11 cellular contexts compared by ENCODE assay signal in genomic region chr6:43386492-43386891, GRCh38. TPM values are rescaled to one million over a fixed set of nuclear protein-coding genes. Genes with fewer than 3 reads are reported as not detected.
DNase-seq lines count a peak whose midpoint lies in the region; ATAC-seq and TF ChIP-seq lines count a peak whose summit lies in the region.
"Had no signal": no experiment of that assay in that cellular context is flagged by ENCODE, and none has a peak within 500 bp of the region (broad histone marks: within the 10 kb centered on the region; RNA-seq: fewer than 3 reads in every experiment).

No MANE protein-coding gene starts in this region.

- in situ Hi-C loops in gastrocnemius medialis (cut with MboI; ENCODE audit: low sequenced_read_pairs in 4 of 4): no loop called here

- no peaks in the 10 kb centered on the region for H3K36me3 ChIP-seq in gastrocnemius medialis
- H3K36me3 ChIP-seq: BLaER1 treated with 17β-estradiol and CSF1 and Interleukin-3, amounts not matched to agents 10 nM and 100 nM had no signal

- H3K27ac ChIP-seq in gastrocnemius medialis: no peak overlapping the region
- H3K27ac ChIP-seq: BLaER1 treated with 17β-estradiol and CSF1 and Interleukin-3, amounts not matched to agents 10 nM and 100 nM; parathyroid adenoma had no signal

- TF ChIP-seq CTCF in epithelial cell of proximal tubule (conservative IDR thresholded peaks at IDR 0.05; ENCODE audit: low read depth, low read length): peak; percentile 44
- peak in 2 of 5 experiments; percentile 31 to 35 for TF ChIP-seq CTCF in gastrocnemius medialis (IDR thresholded peaks at IDR 0.05 in 4 of 5, conservative IDR thresholded peaks at IDR 0.05 in 1 of 5)

- TF ChIP-seq POLR2A in gastrocnemius medialis (IDR thresholded peaks at IDR 0.05): no peak

- peaks cover 0 to 4% (median 0%) of the 10 kb centered on the region in 3 donors for H3K27me3 ChIP-seq in gastrocnemius medialis

- H3K4me1 ChIP-seq in gastrocnemius medialis: no peaks in the 10 kb centered on the region
- H3K4me1 ChIP-seq: parathyroid adenoma had no signal

- no peak for ATAC-seq in gastrocnemius medialis
- ATAC-seq: activated T-helper 17 cell treated with anti-CD3 and anti-CD28 coated beads, Interleukin-2, amount 50 U/mL, for 72 hours had no signal

- no peak overlapping the region for H3K4me3 ChIP-seq in epithelial cell of proximal tubule (ENCODE audit: low read depth, low read length)
- no peak overlapping the region for H3K4me3 ChIP-seq in gastrocnemius medialis
- H3K4me3 ChIP-seq: BLaER1 treated with 17β-estradiol and CSF1 and Interleukin-3, amounts not matched to agents 10 nM and 100 nM had no signal

- intact Hi-C loops in gastrocnemius medialis (cut with DNase I; ENCODE audit: low total_unique reads): no loop called here

- no peaks in the 10 kb centered on the region for H3K9me3 ChIP-seq in gastrocnemius medialis
- H3K9me3 ChIP-seq: BLaER1 treated with 17β-estradiol and CSF1 and Interleukin-3, amounts not matched to agents 10 nM and 100 nM had no signal

- DNase-seq in NOMO-1 treated with DMSO at 0.1 percent for 48 hours (lab: John Stamatoyannopoulos, UW; ENCODE audit: unreplicated experiment) (peak; percentile 32), NOMO-1 treated with dmso at 0.1 percent for 144 hours (lab: John Stamatoyannopoulos, UW; ENCODE audit: unreplicated experiment) (no peak), NCI-H2227 treated with DMSO at 0.1 percent for 48 hours (lab: John Stamatoyannopoulos, UW) (peak; percentile 4), epithelial cell of proximal tubule (ENCODE audit: low read depth) (no peak), superior temporal gyrus (ENCODE audit: extremely low spot score) (peak; percentile 87), gastrocnemius medialis (no peak), NCI-H1048 (lab: John Stamatoyannopoulos, UW) (no peak), NCI-H2107 treated with DMSO at 0.1 percent for 48 hours (lab: John Stamatoyannopoulos, UW; ENCODE audit: unreplicated experiment) (no peak)

RNA-seq across cellular contexts. Expression of gene ZNF318, which starts 17.0 kb away (rescaled TPM):
- total RNA-seq in epithelial cell of proximal tubule: 7.5 and 7.7 TPM in 2 replicates
- 10 to 100 TPM in 3 of 4 donors, 1 to 10 TPM in 1; 9.9 to 13.8 (median 12.4) TPM for total RNA-seq in gastrocnemius medialis

RNA-seq across cellular contexts. Expression of gene ABCC10, which starts 40.8 kb away (rescaled TPM):
- 10.6 and 19.6 TPM in 2 replicates for total RNA-seq in epithelial cell of proximal tubule
- total RNA-seq in gastrocnemius medialis: 10 to 100 TPM in 1 of 4 donors, 1 to 10 TPM in 3; 5.3 to 11.8 (median 8.6) TPM

Comparison
In these comparisons a context has a peak if more than half of its experiments do, and no peak if none do; other contexts are left out.
1. DNase-seq: peak in NOMO-1 treated with DMSO at 0.1 percent for 48 hours (single experiment), NCI-H2227 treated with DMSO at 0.1 percent for 48 hours (single experiment) and superior temporal gyrus (single experiment); none in NOMO-1 treated with dmso at 0.1 percent for 144 hours (single experiment), epithelial cell of proximal tubule (single experiment), gastrocnemius medialis (0 of 2), NCI-H1048 (single experiment) and NCI-H2107 treated with DMSO at 0.1 percent for 48 hours (single experiment).